Comparison of ENCODE assay signal across 10 cellular contexts in the genomic region with DNA sequence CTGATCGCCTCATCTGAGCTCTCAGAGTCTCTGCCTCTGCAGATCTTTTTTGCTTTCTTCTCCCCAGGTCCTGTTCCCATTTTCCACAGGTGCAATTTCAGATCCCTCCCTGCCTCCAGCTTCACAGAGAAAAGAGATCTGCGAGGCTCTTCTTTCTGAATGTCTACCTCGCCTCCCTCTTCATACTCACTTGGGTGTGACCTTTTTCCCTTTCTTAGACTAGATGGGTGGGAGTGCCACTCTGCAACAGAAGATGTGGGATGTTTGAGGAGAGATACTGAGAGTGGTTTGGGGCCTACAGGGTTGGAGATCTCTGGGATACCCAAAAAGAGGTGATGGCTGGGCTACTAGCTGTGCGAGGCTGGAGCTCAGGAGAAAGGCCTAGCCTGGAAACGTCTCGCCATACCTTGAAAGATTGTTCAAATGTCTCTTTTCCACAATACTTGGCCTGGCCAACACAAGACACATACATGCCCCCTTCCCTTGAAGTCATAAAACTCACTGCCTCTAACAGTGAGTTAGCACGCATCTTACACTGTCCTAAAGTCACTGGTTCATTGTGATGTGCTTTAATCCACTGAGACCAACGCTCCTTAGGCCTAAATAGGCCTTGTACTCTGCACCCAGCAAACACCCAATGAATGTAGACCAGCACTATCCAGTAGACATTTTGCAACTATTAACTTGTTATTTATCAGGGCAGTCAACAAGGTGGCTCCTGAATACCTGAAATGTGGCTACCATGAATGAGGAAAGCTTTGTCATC. TPM values are rescaled to one million over a fixed set of nuclear protein-coding genes. Genes with fewer than 3 reads are reported as not detected.
A peak's percentile ranks its signal among the peaks of the same experiment; 100 is the strongest.
DNase-seq lines count a peak whose midpoint lies in the region; ATAC-seq and TF ChIP-seq lines count a peak whose summit lies in the region.
"Had no signal": no experiment of that assay in that cellular context is flagged by ENCODE, and none has a peak within 500 bp of the region (broad histone marks: within the 10 kb centered on the region; RNA-seq: fewer than 3 reads in every experiment).

No MANE protein-coding gene starts in this region.

- H4K91ac ChIP-seq in IMR-90 (ENCODE audit: insufficient read depth, low read depth, low read length) = peak overlapping the region; percentile 2; the same call in 1 of the 2 replicates

- no peaks in the 10 kb centered on the region for H3K9me3 Mint-ChIP-seq in dendritic cell treated with granulocyte-macrophage colony-stimulating factor and Interleukin-4, amounts not matched to agents 40 ng/mL and 50 ng/mL, for 4 days
- no peaks in the 10 kb centered on the region for H3K9me3 Mint-ChIP-seq in stimulated activated naive B cell treated with anti-CD40 and anti-IgM and Interleukin-4, amounts not matched to agents 10 μg/mL and 1 μg/mL and 100 μg/mL, for 72 hours
- H3K9me3 Mint-ChIP-seq: activated T-helper 17 cell treated with anti-CD3 and anti-CD28 coated beads, Interleukin-2, amount 50 U/mL, for 72 hours had no signal

- H3K4me1 ChIP-seq in IMR-90 (ENCODE audit: control insufficient read depth, insufficient read depth, low read length) (peaks cover 24% of the 10 kb centered on the region), muscle layer of colon (ENCODE audit: insufficient read depth, low read length) (peaks cover 35% of the 10 kb centered on the region)

- no peak for ATAC-seq in IMR-90 (ENCODE audit: low read depth)
- no peak for ATAC-seq in stimulated activated naive B cell treated with anti-CD40 and anti-IgM and Interleukin-4, amounts not matched to agents 10 μg/mL and 1 μg/mL and 100 μg/mL, for 72 hours (replicated peaks)
- ATAC-seq: activated T-helper 17 cell treated with anti-CD3 and anti-CD28 coated beads, Interleukin-2, amount 50 U/mL, for 72 hours had no signal

- no peak overlapping the region for H2BK20ac ChIP-seq in IMR-90 (ENCODE audit: low read depth, low read length)

- H3K27ac ChIP-seq in IMR-90 (ENCODE audit: insufficient read depth, low read length) (peak overlapping the region; percentile 9; the same call in 1 of the 2 replicates), muscle layer of colon (ENCODE audit: low read depth, low read length) (peak overlapping the region; percentile 24), brain microvascular endothelial cell (no peak overlapping the region)

- peaks cover 39% of the 10 kb centered on the region for H3K36me3 Mint-ChIP-seq in dendritic cell treated with granulocyte-macrophage colony-stimulating factor and Interleukin-4, amounts not matched to agents 40 ng/mL and 50 ng/mL, for 4 days (ENCODE audit: low read depth)
- peaks cover 8 to 44% of the 10 kb centered on the region in 2 donors for H3K36me3 Mint-ChIP-seq in stimulated activated naive B cell treated with anti-CD40 and anti-IgM and Interleukin-4, amounts not matched to agents 10 μg/mL and 1 μg/mL and 100 μg/mL, for 72 hours

- H3K4me1 Mint-ChIP-seq in dendritic cell treated with granulocyte-macrophage colony-stimulating factor and Interleukin-4, amounts not matched to agents 40 ng/mL and 50 ng/mL, for 4 days (ENCODE audit: low read depth) = peaks cover 76% of the 10 kb centered on the region
- peaks cover 66 to 96% of the 10 kb centered on the region in 2 donors for H3K4me1 Mint-ChIP-seq in stimulated activated naive B cell treated with anti-CD40 and anti-IgM and Interleukin-4, amounts not matched to agents 10 μg/mL and 1 μg/mL and 100 μg/mL, for 72 hours

- H3K27ac Mint-ChIP-seq in dendritic cell treated with granulocyte-macrophage colony-stimulating factor and Interleukin-4, amounts not matched to agents 40 ng/mL and 50 ng/mL, for 4 days = peak overlapping the region; percentile 35
- H3K27ac Mint-ChIP-seq in stimulated activated naive B cell treated with anti-CD40 and anti-IgM and Interleukin-4, amounts not matched to agents 10 μg/mL and 1 μg/mL and 100 μg/mL, for 72 hours = peak overlapping the region; percentile 79
- H3K27ac Mint-ChIP-seq: activated T-helper 17 cell treated with anti-CD3 and anti-CD28 coated beads, Interleukin-2, amount 50 U/mL, for 72 hours had no signal

- H2BK5ac ChIP-seq in IMR-90 (ENCODE audit: low read depth, low read length, poor library complexity, severe bottlenecking) = no peak overlapping the region

- no peak for TF ChIP-seq RAD21 in IMR-90 (IDR thresholded peaks at IDR 0.05; ENCODE audit: low read length)

- H4K5ac ChIP-seq in IMR-90 (ENCODE audit: low read depth, low read length) = no peak overlapping the region

- DNase-seq in IMR-90 (no peak), brain microvascular endothelial cell (no peak), DMS114 treated with DMSO at 0.1 percent for 48 hours (lab: John Stamatoyannopoulos, UW; ENCODE audit: unreplicated experiment) (no peak), ACHN (no peak)
- no peak for DNase-seq in stimulated activated naive B cell treated with anti-CD40 and anti-IgM and Interleukin-4, amounts not matched to agents 10 μg/mL and 1 μg/mL and 100 μg/mL, for 72 hours
- DNase-seq: NCI-H1694 treated with DMSO at 0.1 percent for 48 hours had no signal

- H3K4me3 Mint-ChIP-seq in dendritic cell treated with granulocyte-macrophage colony-stimulating factor and Interleukin-4, amounts not matched to agents 40 ng/mL and 50 ng/mL, for 4 days = no peak overlapping the region
- no peak overlapping the region for H3K4me3 Mint-ChIP-seq in stimulated activated naive B cell treated with anti-CD40 and anti-IgM and Interleukin-4, amounts not matched to agents 10 μg/mL and 1 μg/mL and 100 μg/mL, for 72 hours
- H3K4me3 Mint-ChIP-seq: activated T-helper 17 cell treated with anti-CD3 and anti-CD28 coated beads, Interleukin-2, amount 50 U/mL, for 72 hours had no signal

- TF ChIP-seq POLR2A in IMR-90 (IDR thresholded peaks at IDR 0.05; ENCODE audit: low read depth, low read length) = no peak

- H2BK15ac ChIP-seq in IMR-90 (ENCODE audit: low read depth, low read length) = 0 out of 3 replicates have a peak overlapping the region, but pooled peaks have one; percentile 32

- no peak overlapping the region for H3K4me3 ChIP-seq in IMR-90 (ENCODE audit: insufficient read depth, low read depth, low read length)
- H3K4me3 ChIP-seq in muscle layer of colon (ENCODE audit: low read depth in 1 of 2, low read length in 2 of 2) = peak overlapping the region in 1 of 2 donors; percentile 13
- no peak overlapping the region for H3K4me3 ChIP-seq in brain microvascular endothelial cell (ENCODE audit: low read depth, low read length)
- H3K4me3 ChIP-seq: lung had no signal

- no peaks in the 10 kb centered on the region for H3K36me3 ChIP-seq in IMR-90 (ENCODE audit: control insufficient read depth, insufficient read depth, low read length)
- no peaks in the 10 kb centered on the region for H3K36me3 ChIP-seq in muscle layer of colon (ENCODE audit: insufficient read depth, low read length)
- H3K36me3 ChIP-seq in brain microvascular endothelial cell (replicated peaks) = no peaks in the 10 kb centered on the region

- H3K18ac ChIP-seq in IMR-90 (ENCODE audit: low read depth, low read length) = no peak overlapping the region; the same call in 1 of the 2 replicates

- no peak overlapping the region for H4K8ac ChIP-seq in IMR-90 (ENCODE audit: low read depth in 2 of 2, low read length in 2 of 2)

- in situ Hi-C loops in IMR-90 (cut with MboI; ENCODE audit: low sequenced_read_pairs) (no loop called here), brain microvascular endothelial cell (cut with HindIII; ENCODE audit: low pct_ligation_motif_present, low sequenced_read_pairs) (no loop called here), ACHN (cut with HindIII; ENCODE audit: low pct_ligation_motif_present, low pct_unique_long_range_greater_than_20kb, low sequenced_read_pairs) (no loop called here)

- peak overlapping the region; percentile 22; the same call in 1 of the 2 replicates for H2BK120ac ChIP-seq in IMR-90 (ENCODE audit: low read depth, low read length)

- peaks cover 55 to 83% of the 10 kb centered on the region in 2 experiments for H3K79me1 ChIP-seq in IMR-90 (ENCODE audit: low read depth in 1 of 2, low read length in 2 of 2)

- CTCF ChIA-PET in IMR-90 (lab: Yijun Ruan, JAX) = no interaction called here

- POLR2A ChIA-PET in IMR-90 (lab: Charles Lee; ENCODE audit: unreplicated experiment) = no interaction called here

- no peak overlapping the region for H2AK9ac ChIP-seq in IMR-90 (replicated peaks; ENCODE audit: low read depth, low read length, poor library complexity)

- peak overlapping the region; percentile 15; the same call in 1 of the 2 replicates for H3K4ac ChIP-seq in IMR-90 (ENCODE audit: low read depth, low read length)

- H3K9me3 ChIP-seq in IMR-90 (ENCODE audit: control insufficient read depth, insufficient read depth, low read length) = no peaks in the 10 kb centered on the region
- H3K9me3 ChIP-seq in muscle layer of colon (ENCODE audit: low read length) = no peaks in the 10 kb centered on the region

- H2AFZ ChIP-seq in IMR-90 (replicated peaks; ENCODE audit: low read length, poor library complexity) = peak overlapping the region; percentile 40

- H3K9me1 ChIP-seq in IMR-90 (ENCODE audit: insufficient read depth, low read length) = peaks cover 28% of the 10 kb centered on the region

- no peak overlapping the region for H3K56ac ChIP-seq in IMR-90 (ENCODE audit: extremely low read depth, insufficient read depth, low read length)

- H2AK5ac ChIP-seq in IMR-90 (ENCODE audit: low read depth, low read length) = peak overlapping the region; percentile 0; the same call in 1 of the 2 replicates

- H3K9ac ChIP-seq in IMR-90 (ENCODE audit: low read depth, low read length) (no peak overlapping the region), muscle layer of colon (ENCODE audit: low read length) (no peak overlapping the region)

- BruUV-seq in IMR-90 (replicated peaks; lab: Mats Ljungman, UMichigan) = no TSS peak

- H3K4me2 ChIP-seq in IMR-90 (ENCODE audit: low read depth, low read length) = peak overlapping the region; percentile 51

- no peak for TF ChIP-seq CTCF in IMR-90 (conservative IDR thresholded peaks at IDR 0.05; ENCODE audit: low read depth, low read length)
- TF ChIP-seq CTCF in brain microvascular endothelial cell (IDR thresholded peaks at IDR 0.05; ENCODE audit: low read depth, low read length, missing control alignments) = no peak

- 0 out of 2 replicates have a peak overlapping the region, but pooled peaks have one; percentile 33 for H3K14ac ChIP-seq in IMR-90 (replicated peaks; ENCODE audit: low read depth, low read length)

- H3K27me3 Mint-ChIP-seq in dendritic cell treated with granulocyte-macrophage colony-stimulating factor and Interleukin-4, amounts not matched to agents 40 ng/mL and 50 ng/mL, for 4 days = no peaks in the 10 kb centered on the region
- no peaks in the 10 kb centered on the region for H3K27me3 Mint-ChIP-seq in stimulated activated naive B cell treated with anti-CD40 and anti-IgM and Interleukin-4, amounts not matched to agents 10 μg/mL and 1 μg/mL and 100 μg/mL, for 72 hours
- H3K27me3 Mint-ChIP-seq: activated T-helper 17 cell treated with anti-CD3 and anti-CD28 coated beads, Interleukin-2, amount 50 U/mL, for 72 hours had no signal

- dilution Hi-C loops in IMR-90 (cut with HindIII; ENCODE audit: low sequenced_read_pairs, unreplicated experiment) = no loop called here

- H3K23ac ChIP-seq in IMR-90 (ENCODE audit: low read depth, low read length) = peak overlapping the region; percentile 48; the same call in 1 of the 2 replicates

- peaks cover 33% of the 10 kb centered on the region for H4K20me1 ChIP-seq in IMR-90 (ENCODE audit: insufficient read depth, low read length)

- no peaks in the 10 kb centered on the region for H3K27me3 ChIP-seq in IMR-90 (ENCODE audit: control insufficient read depth, insufficient read depth, low read length)
- no peaks in the 10 kb centered on the region for H3K27me3 ChIP-seq in muscle layer of colon (ENCODE audit: control insufficient read depth in 1 of 2, insufficient read depth in 2 of 2, low read length in 2 of 2)
- no peaks in the 10 kb centered on the region for H3K27me3 ChIP-seq in brain microvascular endothelial cell (replicated peaks)

- WGBS in IMR-90 (ENCODE audit: extremely low coverage in 2 of 2, insufficient read length in 1 of 2), 2 experiments = 90% methylated on average over 2 of the region's 8 CpGs; no CpG with 5 or more reads in 1 of the 2 experiments

- intact Hi-C loops in IMR-90 (cut with micrococcal nuclease) = no loop called here
- intact Hi-C loops in dendritic cell treated with granulocyte-macrophage colony-stimulating factor and Interleukin-4, amounts not matched to agents 40 ng/mL and 50 ng/mL, for 4 days (cut with micrococcal nuclease) = no loop called here

RNA-seq across cellular contexts. Expression of a gene that starts 33.6 kb away (rescaled TPM):
- total RNA-seq in IMR-90 (2012; rRNA removed) = 20.3 and 21.9 TPM in 2 replicates
- polyA plus RNA-seq in IMR-90 (2012; rRNA removed) = 16.5 and 20.6 TPM in 2 replicates
- polyA plus RNA-seq in IMR-90 (2012; cell fraction: cytosol; rRNA removed) = 9.5 and 12.3 TPM in 2 replicates
- 9.2 and 22.4 TPM in 2 replicates for polyA plus RNA-seq in IMR-90 (2012; cell fraction: nucleus; rRNA removed; ENCODE audit: low replicate concordance)
